30 cellular contexts compared by ENCODE assay signal in the genomic region with DNA sequence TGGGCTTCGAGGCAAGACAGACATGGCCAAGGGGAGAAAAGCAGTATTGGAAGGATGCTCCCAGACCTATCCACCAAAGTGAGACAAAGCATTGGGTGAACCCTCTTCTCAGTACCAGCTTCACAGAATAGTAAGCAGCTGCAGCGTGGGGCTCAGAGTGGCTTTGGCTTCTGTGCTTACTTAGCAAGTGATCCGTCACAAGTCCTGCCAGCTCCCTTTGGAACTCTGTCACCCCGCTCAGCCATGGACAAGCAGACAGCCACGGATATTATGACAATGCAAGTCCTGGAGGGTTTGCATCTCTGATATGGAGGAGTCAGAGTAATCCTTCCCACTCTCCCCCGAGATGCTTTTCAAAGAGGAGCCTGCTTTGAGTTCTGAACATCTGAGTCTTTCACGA.
A peak's percentile ranks its signal among the peaks of the same experiment; 100 is the strongest.
DNase-seq lines count a peak whose midpoint lies in the region; ATAC-seq and TF ChIP-seq lines count a peak whose summit lies in the region.
"Had no signal": no experiment of that assay in that cellular context is flagged by ENCODE, and none has a peak within 500 bp of the region (broad histone marks: within the 10 kb centered on the region; RNA-seq: fewer than 3 reads in every experiment).

No MANE protein-coding gene starts in this region.

- peaks cover 90% of the 10 kb centered on the region for H3K4me1 ChIP-seq in suprapubic skin

- peak; percentile 36 for DNase-seq in NCI-H510A treated with DMSO at 0.1 percent for 48 hours (lab: John Stamatoyannopoulos, UW)
- DNase-seq in NCI-H510A (lab: John Stamatoyannopoulos, UW), result no peak
- peak; percentile 66 for DNase-seq in left kidney (ENCODE audit: low read depth, low spot score)
- DNase-seq in suprapubic skin (ENCODE audit: low spot score in 2 of 2), result no peak
- DNase-seq in activated CD8-positive, alpha-beta memory T cell treated with anti-CD3 and anti-CD28 coated beads, Interleukin-2, amount 50 U/mL, for 48 hours, result no peak
- DNase-seq: activated CD4-positive, alpha-beta T cell treated with anti-CD3 and anti-CD28 coated beads, Interleukin-2, amount 10 ng/mL, durations not matched to agents 24 days and 14 days; activated CD8-positive, alpha-beta memory T cell treated with anti-CD3 and anti-CD28 coated beads, Interleukin-2, amount 10 ng/mL, durations not matched to agents 7 days and 5 days; activated naive CD8-positive, alpha-beta T cell treated with anti-CD3 and anti-CD28 coated beads, Interleukin-2, amount 50 U/mL, for 24 hours; AML-193; Kasumi-1; naive B cell; NCI-H1092 treated with DMSO at 0.1 percent for 48 hours; NCI-H2107; NCI-H526; pancreas; SIG-M5; small intestine; stimulated activated CD4-positive, alpha-beta T cell treated with anti-CD3 and anti-CD28 coated beads, Interleukin-2, amount 100 ng/mL, for 48 hours; stimulated activated naive CD4-positive, alpha-beta T cell treated with Interleukin-2 at 50 U/mL for 16 hours; T-cell; uterus had no signal

- no peaks in the 10 kb centered on the region for H3K9me3 Mint-ChIP-seq in dendritic cell treated with granulocyte-macrophage colony-stimulating factor and Interleukin-4, amounts not matched to agents 40 ng/mL and 50 ng/mL, for 4 days
- H3K9me3 Mint-ChIP-seq: activated naive CD8-positive, alpha-beta T cell treated with anti-CD3 and anti-CD28 coated beads, Interleukin-2, amount 50 U/mL, for 24 hours; activated T-helper 17 cell treated with anti-CD3 and anti-CD28 coated beads, Interleukin-2, amount 50 U/mL, for 72 hours; brain; T-cell had no signal

- no peak for TF ChIP-seq CTCF in suprapubic skin (IDR thresholded peaks at IDR 0.05)

- H3K27ac Mint-ChIP-seq in dendritic cell treated with granulocyte-macrophage colony-stimulating factor and Interleukin-4, amounts not matched to agents 40 ng/mL and 50 ng/mL, for 4 days, result peak overlapping the region; percentile 92
- H3K27ac Mint-ChIP-seq: activated CD4-positive, alpha-beta T cell treated with anti-CD3 and anti-CD28 coated beads, Interleukin-2, amount 10 ng/mL, durations not matched to agents 24 days and 14 days; activated CD8-positive, alpha-beta memory T cell treated with anti-CD3 and anti-CD28 coated beads, Interleukin-2, amount 10 ng/mL, durations not matched to agents 7 days and 5 days; activated naive CD8-positive, alpha-beta T cell treated with anti-CD3 and anti-CD28 coated beads, Interleukin-2, amount 50 U/mL, for 24 hours; activated T-helper 17 cell treated with anti-CD3 and anti-CD28 coated beads, Interleukin-2, amount 50 U/mL, for 72 hours; memory B cell; T-cell had no signal

- no peaks in the 10 kb centered on the region for H3K27me3 ChIP-seq in suprapubic skin
- H3K27me3 ChIP-seq: hepatocyte, pancreas, uterus had no signal

- TF ChIP-seq EP300 in suprapubic skin (IDR thresholded peaks at IDR 0.05), result no peak

- no peak for TF ChIP-seq POLR2A in suprapubic skin (IDR thresholded peaks at IDR 0.05)

- H3K27ac ChIP-seq in suprapubic skin, result peak overlapping the region; percentile 86
- H3K27ac ChIP-seq: 22Rv1 had no signal

- H3K4me3 Mint-ChIP-seq in dendritic cell treated with granulocyte-macrophage colony-stimulating factor and Interleukin-4, amounts not matched to agents 40 ng/mL and 50 ng/mL, for 4 days, result no peak overlapping the region
- H3K4me3 Mint-ChIP-seq: activated CD4-positive, alpha-beta T cell treated with anti-CD3 and anti-CD28 coated beads, Interleukin-2, amount 10 ng/mL, durations not matched to agents 24 days and 14 days; activated CD8-positive, alpha-beta memory T cell treated with anti-CD3 and anti-CD28 coated beads, Interleukin-2, amount 10 ng/mL, durations not matched to agents 7 days and 5 days; activated naive CD8-positive, alpha-beta T cell treated with anti-CD3 and anti-CD28 coated beads, Interleukin-2, amount 50 U/mL, for 24 hours; activated T-helper 17 cell treated with anti-CD3 and anti-CD28 coated beads, Interleukin-2, amount 50 U/mL, for 72 hours; brain; memory B cell; naive B cell; T-cell had no signal

- intact Hi-C loops in dendritic cell treated with granulocyte-macrophage colony-stimulating factor and Interleukin-4, amounts not matched to agents 40 ng/mL and 50 ng/mL, for 4 days (cut with micrococcal nuclease), result loop anchor here (5.0 to 10.0 kb wide), 2 partner anchors 92 to 130 kb away; a partner anchor contains a TSS

- H3K36me3 Mint-ChIP-seq in dendritic cell treated with granulocyte-macrophage colony-stimulating factor and Interleukin-4, amounts not matched to agents 40 ng/mL and 50 ng/mL, for 4 days (ENCODE audit: low read depth), result peaks cover 7% of the 10 kb centered on the region
- H3K36me3 Mint-ChIP-seq: activated CD8-positive, alpha-beta memory T cell treated with anti-CD3 and anti-CD28 coated beads, Interleukin-2, amount 10 ng/mL, durations not matched to agents 7 days and 5 days; brain; memory B cell; naive B cell had no signal

- H3K4me3 ChIP-seq in suprapubic skin, result no peak overlapping the region
- H3K4me3 ChIP-seq: coronary artery, hepatocyte, pancreas, uterus had no signal

- peaks cover 99% of the 10 kb centered on the region for H3K4me1 Mint-ChIP-seq in dendritic cell treated with granulocyte-macrophage colony-stimulating factor and Interleukin-4, amounts not matched to agents 40 ng/mL and 50 ng/mL, for 4 days (ENCODE audit: low read depth)
- H3K4me1 Mint-ChIP-seq: naive B cell had no signal

- ATAC-seq in HG03565 (IDR thresholded peaks at IDR 0.05; ENCODE audit: unreplicated experiment), result no peak
- no peak for ATAC-seq in GM18867 (IDR thresholded peaks at IDR 0.05; ENCODE audit: unreplicated experiment)
- ATAC-seq: activated CD8-positive, alpha-beta memory T cell treated with anti-CD3 and anti-CD28 coated beads, Interleukin-2, amount 10 ng/mL, durations not matched to agents 7 days and 5 days; activated naive CD8-positive, alpha-beta T cell treated with anti-CD3 and anti-CD28 coated beads, Interleukin-2, amount 50 U/mL, for 24 hours; activated T-helper 17 cell treated with anti-CD3 and anti-CD28 coated beads, Interleukin-2, amount 50 U/mL, for 72 hours; pancreas; T-cell had no signal

- H3K27me3 Mint-ChIP-seq in dendritic cell treated with granulocyte-macrophage colony-stimulating factor and Interleukin-4, amounts not matched to agents 40 ng/mL and 50 ng/mL, for 4 days, result no peaks in the 10 kb centered on the region
- H3K27me3 Mint-ChIP-seq: activated CD8-positive, alpha-beta memory T cell treated with anti-CD3 and anti-CD28 coated beads, Interleukin-2, amount 10 ng/mL, durations not matched to agents 7 days and 5 days; activated naive CD8-positive, alpha-beta T cell treated with anti-CD3 and anti-CD28 coated beads, Interleukin-2, amount 50 U/mL, for 24 hours; activated T-helper 17 cell treated with anti-CD3 and anti-CD28 coated beads, Interleukin-2, amount 50 U/mL, for 72 hours; brain had no signal

- 80% methylated on average over 3 of the region's 7 CpGs for WGBS in suprapubic skin

- H3K9me3 ChIP-seq in suprapubic skin, result no peaks in the 10 kb centered on the region
- H3K9me3 ChIP-seq: pancreas, uterus had no signal

- no peaks in the 10 kb centered on the region for H3K36me3 ChIP-seq in suprapubic skin
- H3K36me3 ChIP-seq: pancreas, uterus had no signal

Comparison
In these comparisons a context has a peak if more than half of its experiments do, and no peak if none do; other contexts are left out.
1. DNase-seq: peak in NCI-H510A treated with DMSO at 0.1 percent for 48 hours (single experiment) and left kidney (single experiment); none in NCI-H510A (single experiment), suprapubic skin (0 of 2) and activated CD8-positive, alpha-beta memory T cell treated with anti-CD3 and anti-CD28 coated beads, Interleukin-2, amount 50 U/mL, for 48 hours (single experiment).